In the genomic region with DNA sequence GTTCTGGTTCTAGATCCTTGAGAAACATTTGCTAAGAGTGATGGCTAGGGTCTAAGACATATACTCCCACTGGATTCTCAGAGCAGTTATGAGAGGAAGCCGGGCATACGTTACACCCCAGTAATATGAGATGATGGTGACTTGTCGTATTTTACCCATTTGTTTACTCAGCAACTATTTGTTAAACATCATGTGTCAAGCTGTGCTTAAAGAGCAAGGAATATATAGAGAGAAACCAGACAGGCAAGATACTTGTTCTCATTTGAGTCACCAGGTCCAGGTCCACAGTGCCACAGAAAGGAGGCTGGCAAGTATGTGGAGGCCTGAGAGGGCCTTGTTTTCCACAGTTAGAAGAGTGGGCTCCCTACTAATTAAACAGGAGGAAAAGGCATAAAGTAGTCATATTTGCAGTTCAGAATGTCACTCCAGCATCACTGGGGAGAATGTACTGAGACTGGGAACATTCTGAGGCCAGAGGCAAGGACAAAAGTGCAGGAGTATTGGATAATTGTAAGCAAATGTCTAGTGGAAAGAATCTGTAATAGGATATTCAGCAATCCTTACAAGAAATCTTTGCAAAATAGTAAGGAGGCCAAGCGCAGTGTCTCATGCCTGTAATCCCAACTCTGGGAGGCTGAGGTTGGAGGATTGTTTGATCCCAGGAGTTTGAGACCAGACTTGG, we compare ENCODE assay signal across 19 cellular contexts.
A peak's percentile ranks its signal among the peaks of the same experiment; 100 is the strongest.
DNase-seq lines count a peak whose midpoint lies in the region; ATAC-seq and TF ChIP-seq lines count a peak whose summit lies in the region.
"Had no signal": no experiment of that assay in that cellular context is flagged by ENCODE, and none has a peak within 500 bp of the region (broad histone marks: within the 10 kb centered on the region; RNA-seq: fewer than 3 reads in every experiment).

No MANE protein-coding gene starts in this region.

- TF ChIP-seq CTCF in MCF 10A (IDR thresholded peaks at IDR 0.05; ENCODE audit: unreplicated experiment), result no peak
- no peak for TF ChIP-seq CTCF in GM23338 (conservative IDR thresholded peaks at IDR 0.05; ENCODE audit: low read depth in 2 of 2)

- in situ Hi-C loops in T47D (cut with HindIII; ENCODE audit: low pct_unique_long_range_greater_than_20kb, low sequenced_read_pairs), result no loop called here

- H3K9me3 Mint-ChIP-seq in MCF 10A (ENCODE audit: unreplicated experiment) (peaks cover 15% of the 10 kb centered on the region), GM23338 (peaks cover 22% of the 10 kb centered on the region)

- DNase-seq in T47D (ENCODE audit: low read depth in 1 of 2, low spot score in 1 of 2) (peak; percentile 44 to 90), MCF 10A (ENCODE audit: unreplicated experiment) (no peak), adipocyte (ENCODE audit: low read depth) (peak; percentile 57), fibroblast of peridontal ligament (ENCODE audit: extremely low read depth) (peak; percentile 27), left lobe of liver (ENCODE audit: low spot score) (no peak), cerebellar nuclear complex (lab: John Stamatoyannopoulos, UW) (no peak), GM23338 (ENCODE audit: low spot score) (no peak)
- DNase-seq: AML-193; C1 segment of cervical spinal cord; DMS79 treated with DMSO at 0.1 percent for 48 hours; H7; Karpas-422; NCI-H1694 treated with DMSO at 0.1 percent for 48 hours; NCI-H2081 treated with DMSO at 0.1 percent for 48 hours; NCI-H446 treated with DMSO at 0.1 percent for 48 hours; NCI-H774; NK-92 treated with Interleukin-12 subunit alpha and Interleukin-12 subunit beta, amount 100 ng/mL, for 24 hours had no signal

- H3K27ac Mint-ChIP-seq in MCF 10A (ENCODE audit: low read depth, unreplicated experiment) (no peak overlapping the region), GM23338 (no peak overlapping the region)

- CTCF ChIA-PET in MCF 10A (lab: Yijun Ruan, JAX), result no interaction called here

- H3K27me3 Mint-ChIP-seq in MCF 10A (ENCODE audit: insufficient read depth, unreplicated experiment) (no peaks in the 10 kb centered on the region), GM23338 (ENCODE audit: insufficient read depth, low read depth, poor library complexity) (peaks cover 2% of the 10 kb centered on the region)

- H3K4me3 Mint-ChIP-seq in MCF 10A (ENCODE audit: unreplicated experiment) (no peak overlapping the region), GM23338 (no peak overlapping the region)

- H3K4me2 ChIP-seq in GM23338, result no peak overlapping the region

- POLR2A ChIA-PET in MCF 10A (lab: Yijun Ruan, JAX), result no interaction called here

- H4K20me1 ChIP-seq in GM23338 (replicated peaks; ENCODE audit: insufficient read depth), result no peaks in the 10 kb centered on the region

- BruUV-seq in MCF 10A (replicated peaks; lab: Mats Ljungman, UMichigan), result no TSS peak

- H3K36me3 Mint-ChIP-seq in MCF 10A (ENCODE audit: insufficient read depth, unreplicated experiment) (no peaks in the 10 kb centered on the region), GM23338 (ENCODE audit: low read depth) (peaks cover 15% of the 10 kb centered on the region)

- intact Hi-C loops in MCF 10A (cut with micrococcal nuclease), result no loop called here

- ATAC-seq in left lobe of liver, result no peak
- ATAC-seq in GM23338, result no peak
- ATAC-seq: GM12878, Right ventricle myocardium inferior had no signal

- H3K36me3 ChIP-seq in adipocyte (ENCODE audit: control insufficient read depth, insufficient read depth, low read length, severe bottlenecking) (no peaks in the 10 kb centered on the region), GM23338 (ENCODE audit: insufficient read depth) (no peaks in the 10 kb centered on the region)

- H3K9me3 ChIP-seq in adipocyte (ENCODE audit: control insufficient read depth, low read length), result peaks cover 19% of the 10 kb centered on the region

- H3K4me3 ChIP-seq in adipocyte (ENCODE audit: low read length) (no peak overlapping the region), GM23338 (no peak overlapping the region)
- H3K4me3 ChIP-seq: GM12878 had no signal

- H3K27me3 ChIP-seq in adipocyte (replicated peaks; ENCODE audit: control insufficient read depth, insufficient read depth, low read length), result no peaks in the 10 kb centered on the region
- no peaks in the 10 kb centered on the region for H3K27me3 ChIP-seq in GM23338 (ENCODE audit: insufficient read depth)

- H3K4me1 ChIP-seq in adipocyte (ENCODE audit: control insufficient read depth, insufficient read depth, low read length), result peaks cover 7% of the 10 kb centered on the region
- no peaks in the 10 kb centered on the region for H3K4me1 ChIP-seq in GM23338 (ENCODE audit: insufficient read depth)

- H3K9ac ChIP-seq in adipocyte (ENCODE audit: low read length), result no peak overlapping the region

- H3F3A ChIP-seq in GM23338 (replicated peaks; ENCODE audit: low read depth), result no peaks in the 10 kb centered on the region

- H2AFZ ChIP-seq in GM23338, result no peak overlapping the region

- no peaks in the 10 kb centered on the region for H3K9me2 ChIP-seq in GM23338 (ENCODE audit: insufficient read depth)

- no peaks in the 10 kb centered on the region for H3K79me2 ChIP-seq in GM23338 (replicated peaks; ENCODE audit: insufficient read depth)

- no peak overlapping the region for H3K27ac ChIP-seq in GM23338 (ENCODE audit: low read depth)

- peaks cover 14% of the 10 kb centered on the region for H3K4me1 Mint-ChIP-seq in MCF 10A (ENCODE audit: insufficient read depth, unreplicated experiment)
- H3K4me1 Mint-ChIP-seq in GM23338, result no peaks in the 10 kb centered on the region

TF ChIP-seq in GM23338, 12 proteins besides CTCF, POLR2A, EP300 and RAD21 (continues in another document):
- TF ChIP-seq NANOG (IDR thresholded peaks at IDR 0.05; ENCODE audit: borderline replicate concordance) (no peak), ZNF114 (CRISPR knock-in tag; IDR thresholded peaks at IDR 0.05) (no peak), EZH2 (IDR thresholded peaks at IDR 0.05; ENCODE audit: low read depth, unreplicated experiment) (no peak), EZH2phosphoT487 (IDR thresholded peaks at IDR 0.05; ENCODE audit: unreplicated experiment) (no peak), POLR2AphosphoS5 (IDR thresholded peaks at IDR 0.05; ENCODE audit: low read depth) (no peak)
- TF ChIP-seq, protein P1, sequence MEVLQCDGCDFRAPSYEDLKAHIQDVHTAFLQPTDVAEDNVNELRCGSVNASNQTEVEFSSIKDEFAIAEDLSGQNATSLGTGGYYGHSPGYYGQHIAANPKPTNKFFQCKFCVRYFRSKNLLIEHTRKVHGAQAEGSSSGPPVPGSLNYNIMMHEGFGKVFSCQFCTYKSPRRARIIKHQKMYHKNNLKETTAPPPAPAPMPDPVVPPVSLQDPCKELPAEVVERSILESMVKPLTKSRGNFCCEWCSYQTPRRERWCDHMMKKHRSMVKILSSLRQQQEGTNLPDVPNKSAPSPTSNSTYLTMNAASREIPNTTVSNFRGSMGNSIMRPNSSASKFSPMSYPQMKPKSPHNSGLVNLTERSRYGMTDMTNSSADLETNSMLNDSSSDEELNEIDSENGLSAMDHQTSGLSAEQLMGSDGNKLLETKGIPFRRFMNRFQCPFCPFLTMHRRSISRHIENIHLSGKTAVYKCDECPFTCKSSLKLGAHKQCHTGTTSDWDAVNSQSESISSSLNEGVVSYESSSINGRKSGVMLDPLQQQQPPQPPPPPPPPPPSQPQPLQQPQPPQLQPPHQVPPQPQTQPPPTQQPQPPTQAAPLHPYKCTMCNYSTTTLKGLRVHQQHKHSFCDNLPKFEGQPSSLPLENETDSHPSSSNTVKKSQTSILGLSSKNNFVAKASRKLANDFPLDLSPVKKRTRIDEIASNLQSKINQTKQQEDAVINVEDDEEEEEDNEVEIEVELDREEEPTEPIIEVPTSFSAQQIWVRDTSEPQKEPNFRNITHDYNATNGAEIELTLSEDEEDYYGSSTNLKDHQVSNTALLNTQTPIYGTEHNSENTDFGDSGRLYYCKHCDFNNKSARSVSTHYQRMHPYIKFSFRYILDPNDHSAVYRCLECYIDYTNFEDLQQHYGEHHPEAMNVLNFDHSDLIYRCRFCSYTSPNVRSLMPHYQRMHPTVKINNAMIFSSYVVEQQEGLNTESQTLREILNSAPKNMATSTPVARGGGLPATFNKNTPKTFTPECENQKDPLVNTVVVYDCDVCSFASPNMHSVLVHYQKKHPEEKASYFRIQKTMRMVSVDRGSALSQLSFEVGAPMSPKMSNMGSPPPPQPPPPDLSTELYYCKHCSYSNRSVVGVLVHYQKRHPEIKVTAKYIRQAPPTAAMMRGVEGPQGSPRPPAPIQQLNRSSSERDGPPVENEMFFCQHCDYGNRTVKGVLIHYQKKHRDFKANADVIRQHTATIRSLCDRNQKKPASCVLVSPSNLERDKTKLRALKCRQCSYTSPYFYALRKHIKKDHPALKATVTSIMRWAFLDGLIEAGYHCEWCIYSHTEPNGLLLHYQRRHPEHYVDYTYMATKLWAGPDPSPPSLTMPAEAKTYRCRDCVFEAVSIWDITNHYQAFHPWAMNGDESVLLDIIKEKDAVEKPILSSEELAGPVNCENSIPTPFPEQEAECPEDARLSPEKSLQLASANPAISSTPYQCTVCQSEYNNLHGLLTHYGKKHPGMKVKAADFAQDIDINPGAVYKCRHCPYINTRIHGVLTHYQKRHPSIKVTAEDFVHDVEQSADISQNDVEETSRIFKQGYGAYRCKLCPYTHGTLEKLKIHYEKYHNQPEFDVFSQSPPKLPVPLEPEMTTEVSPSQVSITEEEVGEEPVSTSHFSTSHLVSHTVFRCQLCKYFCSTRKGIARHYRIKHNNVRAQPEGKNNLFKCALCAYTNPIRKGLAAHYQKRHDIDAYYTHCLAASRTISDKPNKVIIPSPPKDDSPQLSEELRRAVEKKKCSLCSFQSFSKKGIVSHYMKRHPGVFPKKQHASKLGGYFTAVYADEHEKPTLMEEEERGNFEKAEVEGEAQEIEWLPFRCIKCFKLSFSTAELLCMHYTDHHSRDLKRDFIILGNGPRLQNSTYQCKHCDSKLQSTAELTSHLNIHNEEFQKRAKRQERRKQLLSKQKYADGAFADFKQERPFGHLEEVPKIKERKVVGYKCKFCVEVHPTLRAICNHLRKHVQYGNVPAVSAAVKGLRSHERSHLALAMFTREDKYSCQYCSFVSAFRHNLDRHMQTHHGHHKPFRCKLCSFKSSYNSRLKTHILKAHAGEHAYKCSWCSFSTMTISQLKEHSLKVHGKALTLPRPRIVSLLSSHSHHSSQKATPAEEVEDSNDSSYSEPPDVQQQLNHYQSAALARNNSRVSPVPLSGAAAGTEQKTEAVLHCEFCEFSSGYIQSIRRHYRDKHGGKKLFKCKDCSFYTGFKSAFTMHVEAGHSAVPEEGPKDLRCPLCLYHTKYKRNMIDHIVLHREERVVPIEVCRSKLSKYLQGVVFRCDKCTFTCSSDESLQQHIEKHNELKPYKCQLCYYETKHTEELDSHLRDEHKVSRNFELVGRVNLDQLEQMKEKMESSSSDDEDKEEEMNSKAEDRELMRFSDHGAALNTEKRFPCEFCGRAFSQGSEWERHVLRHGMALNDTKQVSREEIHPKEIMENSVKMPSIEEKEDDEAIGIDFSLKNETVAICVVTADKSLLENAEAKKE (CRISPR knock-in tag; IDR thresholded peaks at IDR 0.05), result no peak

Comparison
In these comparisons a context has a peak if more than half of its experiments do, and no peak if none do; other contexts are left out.
1. DNase-seq: peak in T47D (2 of 2), adipocyte (single experiment) and fibroblast of peridontal ligament (single experiment); none in MCF 10A (single experiment), left lobe of liver (single experiment), cerebellar nuclear complex (0 of 2) and GM23338 (single experiment).